8 cellular contexts compared by ENCODE assay signal in the genomic region with DNA sequence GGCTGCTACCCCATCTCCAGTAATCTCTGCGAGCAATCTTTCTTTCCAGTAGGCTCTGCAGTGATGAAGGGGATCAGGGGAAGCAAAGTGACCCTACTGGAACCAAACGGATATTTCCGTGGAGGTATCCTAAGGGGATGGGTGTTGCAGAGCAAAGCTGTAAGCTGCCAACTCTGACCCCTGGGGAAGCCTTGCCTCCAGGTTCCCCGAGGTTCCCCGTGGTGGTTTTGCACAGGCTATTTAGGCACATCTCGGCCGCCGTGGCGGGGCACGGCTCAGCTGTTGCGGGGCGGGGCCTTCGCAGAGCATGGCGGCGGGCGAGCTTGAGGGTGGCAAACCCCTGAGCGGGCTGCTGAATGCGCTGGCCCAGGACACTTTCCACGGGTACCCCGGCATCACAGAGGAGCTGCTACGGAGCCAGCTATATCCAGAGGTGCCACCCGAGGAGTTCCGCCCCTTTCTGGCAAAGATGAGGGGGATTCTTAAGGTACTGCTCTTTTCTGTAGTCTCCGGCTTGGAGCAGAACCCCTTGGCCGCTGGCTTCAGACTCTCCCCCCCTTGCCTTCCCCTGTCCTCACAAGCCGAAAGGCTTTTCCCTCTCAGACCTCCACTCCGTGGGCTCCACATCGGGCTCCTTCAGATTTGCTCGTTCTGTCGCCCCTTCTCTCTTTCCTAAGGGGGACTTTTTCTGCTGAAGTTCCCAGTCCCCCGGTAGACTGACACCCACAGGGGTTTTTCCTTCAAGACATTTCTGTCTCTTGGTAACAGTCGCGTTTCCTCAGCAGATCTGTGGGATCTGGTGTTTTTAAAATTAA. TPM values are rescaled to one million over a fixed set of nuclear protein-coding genes. Genes with fewer than 3 reads are reported as not detected.
DNase-seq lines count a peak whose midpoint lies in the region; ATAC-seq, FAIRE-seq and TF ChIP-seq lines count a peak whose summit lies in the region.

A gene (plus strand): TSS at position 303 of the 815 bp plus-strand sequence. CDS start 5 bp downstream, at position 308.

- ATAC-seq in HG02623 (IDR thresholded peaks at IDR 0.05; ENCODE audit: unreplicated experiment) (peak; percentile 99), right cardiac atrium (peak; percentile 98)

- TF ChIP-seq CTCF in vagina (IDR thresholded peaks at IDR 0.05) = peak in 1 of 3 experiments; percentile 17

- WGBS in right cardiac atrium = under 1% methylated on average over 33 of the region's 33 CpGs

- H3K27me3 ChIP-seq in right cardiac atrium (ENCODE audit: control insufficient read depth, insufficient read depth) = no peaks in the 10 kb centered on the region
- H3K27me3 ChIP-seq in rectal smooth muscle tissue (ENCODE audit: control insufficient read depth, insufficient read depth, low read length) = no peaks in the 10 kb centered on the region
- no peaks in the 10 kb centered on the region for H3K27me3 ChIP-seq in vagina

- H3K36me3 ChIP-seq in rectal smooth muscle tissue (ENCODE audit: control insufficient read depth, insufficient read depth, low read length) (no peaks in the 10 kb centered on the region), vagina (no peaks in the 10 kb centered on the region)

- H3K27ac ChIP-seq in angular gyrus (ENCODE audit: low read depth, low read length) (peak within 1 kb of the TSS; percentile 79), right cardiac atrium (ENCODE audit: low read length) (peak within 1 kb of the TSS; percentile 74), rectal smooth muscle tissue (ENCODE audit: low read depth, low read length) (peak within 1 kb of the TSS; percentile 65), vagina (peak within 1 kb of the TSS; percentile 71)

- TF ChIP-seq POLR2A in GM12892 (IDR thresholded peaks at IDR 0.05; ENCODE audit: low read depth, low read length) (peak; percentile 91), vagina (IDR thresholded peaks at IDR 0.05) (peak in 1 of 2 donors; percentile 15)

- DNase-seq in GM12892 (ENCODE audit: insufficient read length) = peak; percentile 44
- peak; percentile 45 for DNase-seq in NCI-H1105 (lab: John Stamatoyannopoulos, UW)
- peak; percentile 83 to 93 (median 92) for DNase-seq in right cardiac atrium
- peak in 1 of 2 donors; percentile 90 for DNase-seq in vagina (ENCODE audit: extremely low spot score in 2 of 2)

- no peaks in the 10 kb centered on the region for H3K9me3 ChIP-seq in right cardiac atrium (ENCODE audit: control insufficient read depth, low read length)
- H3K9me3 ChIP-seq in vagina = no peaks in the 10 kb centered on the region

- peak; percentile 96 for FAIRE-seq in GM12892 (lab: Jason Lieb, UNC)

- intact Hi-C loops in T-helper 2 cell treated with Interferon-gamma antibody and Interleukin-4, amounts not matched to agents 100 ng/mL and 5 ng/mL, for 36 hours (cut with micrococcal nuclease) = loop anchor here (1.0 to 5.0 kb wide), 4 partner anchors 17 to 802 kb away; a partner anchor contains a TSS
- intact Hi-C loops in right cardiac atrium (cut with DNase I) = no loop called here
- intact Hi-C loops in vagina (cut with DNase I) = no loop called here

- H3K4me3 ChIP-seq in right cardiac atrium (ENCODE audit: low read length) (peak within 1 kb of the TSS; percentile 97), rectal smooth muscle tissue (ENCODE audit: low read length) (peak within 1 kb of the TSS; percentile 98), vagina (peak within 1 kb of the TSS; percentile 82 to 85)

- H3K4me1 ChIP-seq in right cardiac atrium (ENCODE audit: control insufficient read depth, insufficient read depth, low read length) = no peaks in the 10 kb centered on the region
- H3K4me1 ChIP-seq in rectal smooth muscle tissue (ENCODE audit: control insufficient read depth, insufficient read depth, low read length) = no peaks in the 10 kb centered on the region
- peaks cover 19% of the 10 kb centered on the region for H3K4me1 ChIP-seq in vagina

- H3K9ac ChIP-seq in rectal smooth muscle tissue (ENCODE audit: low read length) = peak within 1 kb of the TSS; percentile 91

RNA-seq across cellular contexts. Expression of the gene that starts here (rescaled TPM):
- 103 TPM for polyA plus RNA-seq in GM12892 (2012; ENCODE audit: missing spikeins)
- 30.4 and 30.6 TPM in 2 replicates for total RNA-seq in T-helper 2 cell treated with Interferon-gamma antibody and Interleukin-4, amounts not matched to agents 100 ng/mL and 5 ng/mL, for 36 hours
- 10 to 100 TPM; 45.3 to 62.3 (median 56.3) TPM for total RNA-seq in right cardiac atrium
- 92.4 TPM for polyA plus RNA-seq in right cardiac atrium
- total RNA-seq in vagina = 43.0 TPM
